ENCODE assay signal across 2 cellular contexts in genomic region chr17:36575028-36575427, GRCh38.
TF ChIP-seq lines count a peak whose summit lies in the region.

No MANE protein-coding gene starts in this region.

TF ChIP-seq in A549, 52 proteins besides CTCF, POLR2A, EP300 and RAD21:
- TF ChIP-seq, protein P1, sequence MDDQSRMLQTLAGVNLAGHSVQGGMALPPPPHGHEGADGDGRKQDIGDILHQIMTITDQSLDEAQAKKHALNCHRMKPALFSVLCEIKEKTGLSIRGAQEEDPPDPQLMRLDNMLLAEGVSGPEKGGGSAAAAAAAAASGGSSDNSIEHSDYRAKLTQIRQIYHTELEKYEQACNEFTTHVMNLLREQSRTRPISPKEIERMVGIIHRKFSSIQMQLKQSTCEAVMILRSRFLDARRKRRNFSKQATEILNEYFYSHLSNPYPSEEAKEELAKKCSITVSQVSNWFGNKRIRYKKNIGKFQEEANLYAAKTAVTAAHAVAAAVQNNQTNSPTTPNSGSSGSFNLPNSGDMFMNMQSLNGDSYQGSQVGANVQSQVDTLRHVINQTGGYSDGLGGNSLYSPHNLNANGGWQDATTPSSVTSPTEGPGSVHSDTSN (IDR thresholded peaks at IDR 0.05) = no peak
- TF ChIP-seq, protein P2, sequence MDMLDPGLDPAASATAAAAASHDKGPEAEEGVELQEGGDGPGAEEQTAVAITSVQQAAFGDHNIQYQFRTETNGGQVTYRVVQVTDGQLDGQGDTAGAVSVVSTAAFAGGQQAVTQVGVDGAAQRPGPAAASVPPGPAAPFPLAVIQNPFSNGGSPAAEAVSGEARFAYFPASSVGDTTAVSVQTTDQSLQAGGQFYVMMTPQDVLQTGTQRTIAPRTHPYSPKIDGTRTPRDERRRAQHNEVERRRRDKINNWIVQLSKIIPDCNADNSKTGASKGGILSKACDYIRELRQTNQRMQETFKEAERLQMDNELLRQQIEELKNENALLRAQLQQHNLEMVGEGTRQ (IDR thresholded peaks at IDR 0.05) = no peak
- TF ChIP-seq RCOR1 (IDR thresholded peaks at IDR 0.05; ENCODE audit: low read depth, low read length) (no peak), RARB (CRISPR knock-in tag; IDR thresholded peaks at IDR 0.05) (no peak), POLR2AphosphoS2 (conservative IDR thresholded peaks at IDR 0.05; ENCODE audit: low read length) (0 out of 2 replicates have a peak, but pooled peaks have one; percentile 60), TFCP2L1 (CRISPR knock-in tag; IDR thresholded peaks at IDR 0.05) (no peak)

TF ChIP-seq in K562, 482 proteins besides CTCF, POLR2A, EP300 and RAD21:
- TF ChIP-seq, protein P3, sequence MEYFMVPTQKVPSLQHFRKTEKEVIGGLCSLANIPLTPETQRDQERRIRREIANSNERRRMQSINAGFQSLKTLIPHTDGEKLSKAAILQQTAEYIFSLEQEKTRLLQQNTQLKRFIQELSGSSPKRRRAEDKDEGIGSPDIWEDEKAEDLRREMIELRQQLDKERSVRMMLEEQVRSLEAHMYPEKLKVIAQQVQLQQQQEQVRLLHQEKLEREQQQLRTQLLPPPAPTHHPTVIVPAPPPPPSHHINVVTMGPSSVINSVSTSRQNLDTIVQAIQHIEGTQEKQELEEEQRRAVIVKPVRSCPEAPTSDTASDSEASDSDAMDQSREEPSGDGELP (CRISPR knock-in tag; IDR thresholded peaks at IDR 0.05; ENCODE audit: borderline replicate concordance) = no peak
- no peak for TF ChIP-seq FUS (optimal IDR thresholded peaks at IDR 0.05; ENCODE audit: low read depth, low read length)
- TF ChIP-seq, protein P2 (CRISPR knock-in tag; IDR thresholded peaks at IDR 0.05) = no peak
- TF ChIP-seq, protein P4, sequence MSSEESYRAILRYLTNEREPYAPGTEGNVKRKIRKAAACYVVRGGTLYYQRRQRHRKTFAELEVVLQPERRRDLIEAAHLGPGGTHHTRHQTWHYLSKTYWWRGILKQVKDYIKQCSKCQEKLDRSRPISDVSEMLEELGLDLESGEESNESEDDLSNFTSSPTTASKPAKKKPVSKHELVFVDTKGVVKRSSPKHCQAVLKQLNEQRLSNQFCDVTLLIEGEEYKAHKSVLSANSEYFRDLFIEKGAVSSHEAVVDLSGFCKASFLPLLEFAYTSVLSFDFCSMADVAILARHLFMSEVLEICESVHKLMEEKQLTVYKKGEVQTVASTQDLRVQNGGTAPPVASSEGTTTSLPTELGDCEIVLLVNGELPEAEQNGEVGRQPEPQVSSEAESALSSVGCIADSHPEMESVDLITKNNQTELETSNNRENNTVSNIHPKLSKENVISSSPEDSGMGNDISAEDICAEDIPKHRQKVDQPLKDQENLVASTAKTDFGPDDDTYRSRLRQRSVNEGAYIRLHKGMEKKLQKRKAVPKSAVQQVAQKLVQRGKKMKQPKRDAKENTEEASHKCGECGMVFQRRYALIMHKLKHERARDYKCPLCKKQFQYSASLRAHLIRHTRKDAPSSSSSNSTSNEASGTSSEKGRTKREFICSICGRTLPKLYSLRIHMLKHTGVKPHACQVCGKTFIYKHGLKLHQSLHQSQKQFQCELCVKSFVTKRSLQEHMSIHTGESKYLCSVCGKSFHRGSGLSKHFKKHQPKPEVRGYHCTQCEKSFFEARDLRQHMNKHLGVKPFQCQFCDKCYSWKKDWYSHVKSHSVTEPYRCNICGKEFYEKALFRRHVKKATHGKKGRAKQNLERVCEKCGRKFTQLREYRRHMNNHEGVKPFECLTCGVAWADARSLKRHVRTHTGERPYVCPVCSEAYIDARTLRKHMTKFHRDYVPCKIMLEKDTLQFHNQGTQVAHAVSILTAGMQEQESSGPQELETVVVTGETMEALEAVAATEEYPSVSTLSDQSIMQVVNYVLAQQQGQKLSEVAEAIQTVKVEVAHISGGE (CRISPR knock-in tag; IDR thresholded peaks at IDR 0.05) = no peak
- TF ChIP-seq RBM22 (IDR thresholded peaks at IDR 0.05; ENCODE audit: low read depth, low read length, poor library complexity, severe bottlenecking) = peak; percentile 35
TF ChIP-seq in K562: peak in this region for 1.
